In the genomic region with DNA sequence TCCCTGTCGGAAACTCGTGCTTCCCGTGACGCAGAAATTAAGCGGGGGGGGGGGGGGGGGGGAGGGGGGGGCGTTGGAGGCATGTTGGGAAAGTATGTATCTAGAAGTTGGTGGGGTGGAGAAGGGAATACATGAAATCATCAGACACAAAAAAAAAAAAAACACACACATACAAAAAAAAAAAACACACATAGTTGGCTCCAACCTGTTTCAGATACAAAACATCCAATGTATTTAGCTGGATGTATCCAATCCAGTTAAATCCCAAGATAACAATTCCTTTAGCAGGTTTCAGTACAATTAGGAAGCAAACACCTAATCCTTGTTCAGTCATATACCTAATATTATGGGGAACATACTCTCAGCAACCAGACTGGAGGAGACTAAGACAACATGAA, we compare ENCODE assay signal across 8 cellular contexts. TPM values are rescaled to one million over a fixed set of nuclear protein-coding genes. Genes with fewer than 3 reads are reported as not detected.
A peak's percentile ranks its signal among the peaks of the same experiment; 100 is the strongest.
DNase-seq lines count a peak whose midpoint lies in the region; ATAC-seq, FAIRE-seq and TF ChIP-seq lines count a peak whose summit lies in the region.

No MANE protein-coding gene starts in this region.

- H3K4me3 ChIP-seq in astrocyte of the cerebellum (ENCODE audit: low read depth, low read length) (peak overlapping the region; percentile 93), lower leg skin (ENCODE audit: low read depth, poor library complexity, severe bottlenecking) (peak overlapping the region; percentile 87), thyroid gland (replicated peaks in 1 of 3) (peak overlapping the region in 1 of 3 donors; percentile 85), colonic mucosa (no peak overlapping the region)

- H3K36me3 ChIP-seq in thyroid gland (no peaks in the 10 kb centered on the region), colonic mucosa (no peaks in the 10 kb centered on the region)

- H3K4me1 Mint-ChIP-seq in activated T-cell treated with anti-CD3 and anti-CD28 coated beads, Interleukin-2, amount 50 U/mL, for 4 hours (ENCODE audit: low read depth): peaks cover 43% of the 10 kb centered on the region

- peaks cover 30 to 39% of the 10 kb centered on the region in 2 donors for H3K4me1 ChIP-seq in thyroid gland
- peaks cover 19% of the 10 kb centered on the region for H3K4me1 ChIP-seq in colonic mucosa

- H3K4me3 Mint-ChIP-seq in activated T-cell treated with anti-CD3 and anti-CD28 coated beads, Interleukin-2, amount 50 U/mL, for 4 hours: peak overlapping the region; percentile 88

- no peaks in the 10 kb centered on the region for H3K9me3 Mint-ChIP-seq in activated T-cell treated with anti-CD3 and anti-CD28 coated beads, Interleukin-2, amount 50 U/mL, for 4 hours

- in situ Hi-C loops in astrocyte of the cerebellum (cut with HindIII; ENCODE audit: low sequenced_read_pairs): no loop called here

- no peaks in the 10 kb centered on the region for H3K27me3 ChIP-seq in thyroid gland
- H3K27me3 ChIP-seq in colonic mucosa: no peaks in the 10 kb centered on the region

- no peak for DNase-seq in activated T-cell treated with anti-CD3 and anti-CD28 coated beads, Interleukin-2, amount 50 U/mL, for 4 hours
- DNase-seq in activated T-cell treated with anti-CD3 and anti-CD28 coated beads for 4 hours: no peak
- DNase-seq in astrocyte of the cerebellum (ENCODE audit: low read depth): no peak
- DNase-seq in lower leg skin (ENCODE audit: low spot score in 2 of 2): no peak
- DNase-seq in thyroid gland: no peak
- DNase-seq in GM19239 (ENCODE audit: insufficient read length, low spot score): no peak
- DNase-seq in epidermal melanocyte (ENCODE audit: insufficient read length, low spot score): no peak
- no peak for DNase-seq in colonic mucosa

- WGBS in lower leg skin, 2 donors: 0% methylated on average over 6 of the region's 6 CpGs
- 0 to 1% methylated on average over 5 to 6 of the region's 6 CpGs for WGBS in thyroid gland, 2 donors

- H3K27ac ChIP-seq in thyroid gland: peak overlapping the region in 2 of 3 donors; percentile 86 to 91
- no peak overlapping the region for H3K27ac ChIP-seq in colonic mucosa

- FAIRE-seq in GM19239 (lab: Jason Lieb, UNC): no peak

- TF ChIP-seq POLR2A in lower leg skin (IDR thresholded peaks at IDR 0.05) (no peak), thyroid gland (IDR thresholded peaks at IDR 0.05) (no peak)

- H3K9me3 ChIP-seq in thyroid gland (no peaks in the 10 kb centered on the region), colonic mucosa (no peaks in the 10 kb centered on the region)

- intact Hi-C loops in lower leg skin (cut with DNase I; ENCODE audit: low total_unique reads) (no loop called here), thyroid gland (cut with DNase I) (no loop called here), colonic mucosa (cut with DNase I) (no loop called here)

- H3K27me3 Mint-ChIP-seq in activated T-cell treated with anti-CD3 and anti-CD28 coated beads, Interleukin-2, amount 50 U/mL, for 4 hours (ENCODE audit: low read depth): no peaks in the 10 kb centered on the region

- H3K9ac ChIP-seq in colonic mucosa (ENCODE audit: low read depth in 2 of 2, low read length in 2 of 2): no peak overlapping the region

- TF ChIP-seq CTCF in astrocyte of the cerebellum (IDR thresholded peaks at IDR 0.05; ENCODE audit: low read depth, low read length, missing control alignments): no peak
- no peak for TF ChIP-seq CTCF in lower leg skin (IDR thresholded peaks at IDR 0.05)
- no peak for TF ChIP-seq CTCF in thyroid gland (IDR thresholded peaks at IDR 0.05)
- TF ChIP-seq CTCF in colonic mucosa (IDR thresholded peaks at IDR 0.05): no peak

- no peak for ATAC-seq in activated T-cell treated with anti-CD3 and anti-CD28 coated beads, Interleukin-2, amount 50 U/mL, for 4 hours

- peaks cover 5% of the 10 kb centered on the region for H3K36me3 Mint-ChIP-seq in activated T-cell treated with anti-CD3 and anti-CD28 coated beads, Interleukin-2, amount 50 U/mL, for 4 hours (ENCODE audit: insufficient read depth)

RNA-seq across cellular contexts. Expression of a gene that starts 29.6 kb away (rescaled TPM):
- total RNA-seq in activated T-cell treated with anti-CD3 and anti-CD28 coated beads, Interleukin-2, amount 50 U/mL, for 4 hours: 10 to 100 TPM; 23.5 to 26.4 (median 24.9) TPM
- total RNA-seq in lower leg skin (10 to 100 TPM; 10.7 to 18.0 (median 12.0) TPM), thyroid gland (10 to 100 TPM; 14.1 to 22.6 (median 15.8) TPM), colonic mucosa (10 to 100 TPM; 27.9 to 35.4 TPM)

RNA-seq across cellular contexts. Expression of a gene that starts 41.8 kb away (rescaled TPM):
- 10 to 100 TPM; 79.8 to 81.3 (median 80.8) TPM for total RNA-seq in activated T-cell treated with anti-CD3 and anti-CD28 coated beads, Interleukin-2, amount 50 U/mL, for 4 hours
- total RNA-seq in lower leg skin: 10 to 100 TPM; 39.4 to 45.2 (median 41.6) TPM
- 10 to 100 TPM; 23.1 to 59.3 (median 41.2) TPM for total RNA-seq in thyroid gland
- total RNA-seq in colonic mucosa: 10 to 100 TPM; 34.7 to 72.0 TPM
